ENCODE assay signal across 23 cellular contexts in the genomic region with DNA sequence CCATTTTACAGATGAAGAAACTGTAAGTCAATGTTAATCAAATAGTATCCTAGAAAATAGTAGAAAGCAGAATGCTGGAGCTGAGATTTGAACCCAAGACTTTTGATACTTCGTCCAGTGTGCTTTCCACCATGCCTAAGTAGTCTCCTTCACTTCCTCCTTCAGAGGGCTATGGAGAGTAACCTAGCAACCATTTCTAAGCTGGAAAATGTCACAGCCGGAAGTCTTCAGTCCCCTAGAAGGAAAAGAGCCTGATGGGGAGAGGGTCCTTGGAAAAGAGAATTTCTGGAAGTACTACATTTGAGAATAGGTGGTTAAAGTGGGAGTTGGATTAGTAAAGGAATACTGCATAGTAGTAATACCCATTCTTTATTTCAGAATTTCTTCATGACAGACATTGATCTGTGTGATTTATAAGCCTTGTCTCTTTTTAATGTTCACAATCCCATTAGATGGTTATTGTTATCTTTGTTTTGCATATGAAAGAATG. TPM values are rescaled to one million over a fixed set of nuclear protein-coding genes. Genes with fewer than 3 reads are reported as not detected.
"Had no signal": no experiment of that assay in that cellular context is flagged by ENCODE, and none has a peak within 500 bp of the region (broad histone marks: within the 10 kb centered on the region; RNA-seq: fewer than 3 reads in every experiment).

No MANE protein-coding gene starts in this region.

- H3K4me3 ChIP-seq: esophagus squamous epithelium, gastroesophageal sphincter, lung, right atrium auricular region, sigmoid colon, skin epidermis, stomach, thoracic aorta had no signal

- H3K9me3 ChIP-seq: esophagus squamous epithelium, gastroesophageal sphincter, right atrium auricular region, sigmoid colon, stomach, thoracic aorta had no signal

- H3K9me3 Mint-ChIP-seq: effector memory CD8-positive, alpha-beta T cell; nephron had no signal

- H3K36me3 ChIP-seq: esophagus squamous epithelium, gastroesophageal sphincter, right atrium auricular region, sigmoid colon, stomach, thoracic aorta had no signal

- H3K27ac Mint-ChIP-seq: effector memory CD8-positive, alpha-beta T cell; nephron had no signal

- H3K27me3 ChIP-seq: gastroesophageal sphincter had no signal

- ATAC-seq: effector memory CD8-positive, alpha-beta T cell; gastroesophageal sphincter; left colon; left ventricle myocardium superior had no signal

- DNase-seq: effector memory CD8-positive, alpha-beta T cell; esophagus squamous epithelium; foreskin fibroblast; glutamatergic neuron; left colon; left ventricle myocardium superior; mesenchymal stem cell; naive B cell; sigmoid colon; stimulated activated CD4-positive, alpha-beta T cell treated with anti-CD3 and anti-CD28 coated beads, Interleukin-2, amount 100 ng/mL, for 24 hours; stimulated activated CD4-positive, alpha-beta T cell treated with anti-CD3 and anti-CD28 coated beads, Interleukin-4, amount 100 ng/mL, for 4 hours; stimulated activated naive CD4-positive, alpha-beta T cell; stomach; substantia nigra; trophoblast cell had no signal

- H3K4me3 Mint-ChIP-seq: effector memory CD8-positive, alpha-beta T cell; naive B cell; nephron had no signal

- H3K27ac ChIP-seq: epithelial cell of prostate, esophagus squamous epithelium, gastroesophageal sphincter, right atrium auricular region, sigmoid colon, skin epidermis, stomach, thoracic aorta had no signal

RNA-seq across cellular contexts. Expression of a gene that starts 52.2 kb away (rescaled TPM):
- total RNA-seq: esophagus squamous epithelium, left colon, left ventricle myocardium superior, posterior vena cava, right atrium auricular region, thoracic aorta had no signal
